Comparison of ENCODE assay signal across 1 cellular context in the genomic region with DNA sequence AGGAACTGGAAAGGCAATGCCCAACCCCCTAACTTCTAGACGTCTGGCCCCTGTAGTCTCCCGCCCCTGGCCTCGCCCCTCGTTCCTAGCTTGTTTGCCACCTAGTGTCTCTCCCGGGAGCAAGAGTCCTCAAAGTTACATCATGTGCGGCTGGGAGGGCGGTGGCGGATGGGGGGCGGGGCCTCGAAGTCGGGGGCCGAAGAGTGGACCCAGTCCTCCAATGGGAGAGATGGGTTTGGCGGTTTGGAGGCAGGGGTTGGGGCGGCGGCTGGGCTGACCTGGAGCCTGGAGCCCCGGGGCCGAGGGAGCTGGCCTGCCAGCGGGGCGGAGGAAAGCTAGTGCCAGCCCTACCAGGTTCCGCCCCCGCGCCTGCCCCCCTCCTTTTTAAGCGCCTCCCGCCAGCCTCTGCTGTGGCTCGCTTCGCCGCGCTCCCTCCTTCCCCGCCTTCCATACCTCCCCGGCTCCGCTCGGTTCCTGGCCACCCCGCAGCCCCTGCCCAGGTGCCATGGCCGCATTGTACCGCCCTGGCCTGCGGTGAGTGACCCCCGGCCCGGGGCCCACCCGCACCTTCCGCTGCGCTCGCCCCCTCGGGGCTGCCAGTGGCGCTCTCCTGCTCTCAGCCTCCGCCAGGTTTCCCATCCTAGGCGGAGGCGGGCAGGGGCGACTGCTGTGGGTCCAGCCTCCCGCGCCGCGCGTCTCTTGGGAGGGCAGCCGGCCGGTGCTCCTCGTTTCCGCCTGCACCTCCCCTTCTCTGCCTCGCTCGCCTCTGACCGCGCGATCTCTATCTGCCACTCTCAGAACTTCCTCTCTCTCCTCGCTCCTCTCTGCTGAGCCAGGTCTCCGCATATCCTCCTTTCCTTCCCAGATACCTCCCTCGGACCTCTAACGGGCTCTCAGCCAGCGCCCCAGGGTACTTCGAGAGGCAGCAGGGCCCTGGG.
TF ChIP-seq lines count a peak whose summit lies in the region.

TSS of gene PCK2 (plus strand) at position 411 of the 938 bp plus-strand sequence. CDS start at position 506, 95 bp downstream.

TF ChIP-seq in WTC11, 78 proteins besides CTCF, POLR2A, EP300 and RAD21 (continued from another document and continues in another):
- peak; percentile 86 for TF ChIP-seq TCF7 (CRISPR knock-in tag; IDR thresholded peaks at IDR 0.05; ENCODE audit: low read depth)
- no peak for TF ChIP-seq CBFB (CRISPR knock-in tag; IDR thresholded peaks at IDR 0.05; ENCODE audit: low read depth)
- TF ChIP-seq MXD4 (CRISPR knock-in tag; IDR thresholded peaks at IDR 0.05; ENCODE audit: borderline replicate concordance) = no peak
- peak; percentile 43; the same call in 1 of the 2 replicates for TF ChIP-seq ZNF281 (CRISPR knock-in tag; IDR thresholded peaks at IDR 0.05)
- TF ChIP-seq, protein P1, sequence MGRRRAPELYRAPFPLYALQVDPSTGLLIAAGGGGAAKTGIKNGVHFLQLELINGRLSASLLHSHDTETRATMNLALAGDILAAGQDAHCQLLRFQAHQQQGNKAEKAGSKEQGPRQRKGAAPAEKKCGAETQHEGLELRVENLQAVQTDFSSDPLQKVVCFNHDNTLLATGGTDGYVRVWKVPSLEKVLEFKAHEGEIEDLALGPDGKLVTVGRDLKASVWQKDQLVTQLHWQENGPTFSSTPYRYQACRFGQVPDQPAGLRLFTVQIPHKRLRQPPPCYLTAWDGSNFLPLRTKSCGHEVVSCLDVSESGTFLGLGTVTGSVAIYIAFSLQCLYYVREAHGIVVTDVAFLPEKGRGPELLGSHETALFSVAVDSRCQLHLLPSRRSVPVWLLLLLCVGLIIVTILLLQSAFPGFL (CRISPR knock-in tag; IDR thresholded peaks at IDR 0.05; ENCODE audit: borderline replicate concordance) = peak; percentile 25; the same call in 1 of the 2 replicates
- TF ChIP-seq ATF1 (CRISPR knock-in tag; IDR thresholded peaks at IDR 0.05) = no peak
- no peak for TF ChIP-seq ZNF219 (CRISPR knock-in tag; IDR thresholded peaks at IDR 0.05; ENCODE audit: borderline replicate concordance)
- TF ChIP-seq ZNF232 (CRISPR knock-in tag; IDR thresholded peaks at IDR 0.05) = no peak
- TF ChIP-seq, protein P2, sequence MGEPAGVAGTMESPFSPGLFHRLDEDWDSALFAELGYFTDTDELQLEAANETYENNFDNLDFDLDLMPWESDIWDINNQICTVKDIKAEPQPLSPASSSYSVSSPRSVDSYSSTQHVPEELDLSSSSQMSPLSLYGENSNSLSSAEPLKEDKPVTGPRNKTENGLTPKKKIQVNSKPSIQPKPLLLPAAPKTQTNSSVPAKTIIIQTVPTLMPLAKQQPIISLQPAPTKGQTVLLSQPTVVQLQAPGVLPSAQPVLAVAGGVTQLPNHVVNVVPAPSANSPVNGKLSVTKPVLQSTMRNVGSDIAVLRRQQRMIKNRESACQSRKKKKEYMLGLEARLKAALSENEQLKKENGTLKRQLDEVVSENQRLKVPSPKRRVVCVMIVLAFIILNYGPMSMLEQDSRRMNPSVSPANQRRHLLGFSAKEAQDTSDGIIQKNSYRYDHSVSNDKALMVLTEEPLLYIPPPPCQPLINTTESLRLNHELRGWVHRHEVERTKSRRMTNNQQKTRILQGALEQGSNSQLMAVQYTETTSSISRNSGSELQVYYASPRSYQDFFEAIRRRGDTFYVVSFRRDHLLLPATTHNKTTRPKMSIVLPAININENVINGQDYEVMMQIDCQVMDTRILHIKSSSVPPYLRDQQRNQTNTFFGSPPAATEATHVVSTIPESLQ (CRISPR knock-in tag; IDR thresholded peaks at IDR 0.05) = no peak
- 0 out of 2 replicates have a peak, but pooled peaks have one; percentile 3 for TF ChIP-seq EMX1 (CRISPR knock-in tag; IDR thresholded peaks at IDR 0.05)
- no peak for TF ChIP-seq ZMAT4 (CRISPR knock-in tag; IDR thresholded peaks at IDR 0.05)
- TF ChIP-seq AR (CRISPR knock-in tag; IDR thresholded peaks at IDR 0.05) = no peak
- TF ChIP-seq IRF2 (CRISPR knock-in tag; IDR thresholded peaks at IDR 0.05; ENCODE audit: borderline replicate concordance, low read depth) = no peak
- TF ChIP-seq HMGA2 (CRISPR knock-in tag; IDR thresholded peaks at IDR 0.05) = no peak
- TF ChIP-seq, protein P3, sequence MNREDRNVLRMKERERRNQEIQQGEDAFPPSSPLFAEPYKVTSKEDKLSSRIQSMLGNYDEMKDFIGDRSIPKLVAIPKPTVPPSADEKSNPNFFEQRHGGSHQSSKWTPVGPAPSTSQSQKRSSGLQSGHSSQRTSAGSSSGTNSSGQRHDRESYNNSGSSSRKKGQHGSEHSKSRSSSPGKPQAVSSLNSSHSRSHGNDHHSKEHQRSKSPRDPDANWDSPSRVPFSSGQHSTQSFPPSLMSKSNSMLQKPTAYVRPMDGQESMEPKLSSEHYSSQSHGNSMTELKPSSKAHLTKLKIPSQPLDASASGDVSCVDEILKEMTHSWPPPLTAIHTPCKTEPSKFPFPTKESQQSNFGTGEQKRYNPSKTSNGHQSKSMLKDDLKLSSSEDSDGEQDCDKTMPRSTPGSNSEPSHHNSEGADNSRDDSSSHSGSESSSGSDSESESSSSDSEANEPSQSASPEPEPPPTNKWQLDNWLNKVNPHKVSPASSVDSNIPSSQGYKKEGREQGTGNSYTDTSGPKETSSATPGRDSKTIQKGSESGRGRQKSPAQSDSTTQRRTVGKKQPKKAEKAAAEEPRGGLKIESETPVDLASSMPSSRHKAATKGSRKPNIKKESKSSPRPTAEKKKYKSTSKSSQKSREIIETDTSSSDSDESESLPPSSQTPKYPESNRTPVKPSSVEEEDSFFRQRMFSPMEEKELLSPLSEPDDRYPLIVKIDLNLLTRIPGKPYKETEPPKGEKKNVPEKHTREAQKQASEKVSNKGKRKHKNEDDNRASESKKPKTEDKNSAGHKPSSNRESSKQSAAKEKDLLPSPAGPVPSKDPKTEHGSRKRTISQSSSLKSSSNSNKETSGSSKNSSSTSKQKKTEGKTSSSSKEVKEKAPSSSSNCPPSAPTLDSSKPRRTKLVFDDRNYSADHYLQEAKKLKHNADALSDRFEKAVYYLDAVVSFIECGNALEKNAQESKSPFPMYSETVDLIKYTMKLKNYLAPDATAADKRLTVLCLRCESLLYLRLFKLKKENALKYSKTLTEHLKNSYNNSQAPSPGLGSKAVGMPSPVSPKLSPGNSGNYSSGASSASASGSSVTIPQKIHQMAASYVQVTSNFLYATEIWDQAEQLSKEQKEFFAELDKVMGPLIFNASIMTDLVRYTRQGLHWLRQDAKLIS (CRISPR knock-in tag; IDR thresholded peaks at IDR 0.05; ENCODE audit: borderline replicate concordance) = 0 out of 2 replicates have a peak, but pooled peaks have one; percentile 76
- TF ChIP-seq ATF3 (CRISPR knock-in tag; conservative IDR thresholded peaks at IDR 0.05) = no peak
- peak; percentile 100 for TF ChIP-seq GABPB1 (CRISPR knock-in tag; IDR thresholded peaks at IDR 0.05)
- TF ChIP-seq, protein P4, sequence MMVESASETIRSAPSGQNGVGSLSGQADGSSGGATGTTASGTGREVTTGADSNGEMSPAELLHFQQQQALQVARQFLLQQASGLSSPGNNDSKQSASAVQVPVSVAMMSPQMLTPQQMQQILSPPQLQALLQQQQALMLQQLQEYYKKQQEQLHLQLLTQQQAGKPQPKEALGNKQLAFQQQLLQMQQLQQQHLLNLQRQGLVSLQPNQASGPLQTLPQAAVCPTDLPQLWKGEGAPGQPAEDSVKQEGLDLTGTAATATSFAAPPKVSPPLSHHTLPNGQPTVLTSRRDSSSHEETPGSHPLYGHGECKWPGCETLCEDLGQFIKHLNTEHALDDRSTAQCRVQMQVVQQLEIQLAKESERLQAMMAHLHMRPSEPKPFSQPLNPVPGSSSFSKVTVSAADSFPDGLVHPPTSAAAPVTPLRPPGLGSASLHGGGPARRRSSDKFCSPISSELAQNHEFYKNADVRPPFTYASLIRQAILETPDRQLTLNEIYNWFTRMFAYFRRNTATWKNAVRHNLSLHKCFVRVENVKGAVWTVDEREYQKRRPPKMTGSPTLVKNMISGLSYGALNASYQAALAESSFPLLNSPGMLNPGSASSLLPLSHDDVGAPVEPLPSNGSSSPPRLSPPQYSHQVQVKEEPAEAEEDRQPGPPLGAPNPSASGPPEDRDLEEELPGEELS (CRISPR knock-in tag; IDR thresholded peaks at IDR 0.05) = peak; percentile 25; the same call in 1 of the 2 replicates
- 0 out of 2 replicates have a peak, but pooled peaks have one; percentile 45 for TF ChIP-seq ELF4 (CRISPR knock-in tag; IDR thresholded peaks at IDR 0.05; ENCODE audit: low read depth)
- TF ChIP-seq NR2C2 (CRISPR knock-in tag; IDR thresholded peaks at IDR 0.05) = no peak
- no peak for TF ChIP-seq ZNF423 (CRISPR knock-in tag; IDR thresholded peaks at IDR 0.05)
- no peak for TF ChIP-seq ATF2 (CRISPR knock-in tag; IDR thresholded peaks at IDR 0.05; ENCODE audit: borderline replicate concordance, low read depth)
- peak; percentile 90; the same call in 1 of the 2 replicates for TF ChIP-seq FOXP1 (CRISPR knock-in tag; IDR thresholded peaks at IDR 0.05; ENCODE audit: borderline replicate concordance)
- peak; percentile 16; the same call in 1 of the 2 replicates for TF ChIP-seq ZNF263 (CRISPR knock-in tag; IDR thresholded peaks at IDR 0.05; ENCODE audit: low read depth)
- TF ChIP-seq MAX (CRISPR knock-in tag; IDR thresholded peaks at IDR 0.05) = peak; percentile 68
- TF ChIP-seq NFYB (CRISPR knock-in tag; conservative IDR thresholded peaks at IDR 0.05; ENCODE audit: low read depth) = peak; percentile 29; the same call in 1 of the 2 replicates
- no peak for TF ChIP-seq ESRRA (CRISPR knock-in tag; IDR thresholded peaks at IDR 0.05; ENCODE audit: borderline replicate concordance)
- peak; percentile 72; the same call in 1 of the 2 replicates for TF ChIP-seq RELA (CRISPR knock-in tag; IDR thresholded peaks at IDR 0.05; ENCODE audit: borderline replicate concordance)
- TF ChIP-seq RORB (CRISPR knock-in tag; IDR thresholded peaks at IDR 0.05) = no peak
- TF ChIP-seq NFATC4 (CRISPR knock-in tag; IDR thresholded peaks at IDR 0.05) = peak; percentile 76; the same call in 1 of the 2 replicates
